In the genomic region with DNA sequence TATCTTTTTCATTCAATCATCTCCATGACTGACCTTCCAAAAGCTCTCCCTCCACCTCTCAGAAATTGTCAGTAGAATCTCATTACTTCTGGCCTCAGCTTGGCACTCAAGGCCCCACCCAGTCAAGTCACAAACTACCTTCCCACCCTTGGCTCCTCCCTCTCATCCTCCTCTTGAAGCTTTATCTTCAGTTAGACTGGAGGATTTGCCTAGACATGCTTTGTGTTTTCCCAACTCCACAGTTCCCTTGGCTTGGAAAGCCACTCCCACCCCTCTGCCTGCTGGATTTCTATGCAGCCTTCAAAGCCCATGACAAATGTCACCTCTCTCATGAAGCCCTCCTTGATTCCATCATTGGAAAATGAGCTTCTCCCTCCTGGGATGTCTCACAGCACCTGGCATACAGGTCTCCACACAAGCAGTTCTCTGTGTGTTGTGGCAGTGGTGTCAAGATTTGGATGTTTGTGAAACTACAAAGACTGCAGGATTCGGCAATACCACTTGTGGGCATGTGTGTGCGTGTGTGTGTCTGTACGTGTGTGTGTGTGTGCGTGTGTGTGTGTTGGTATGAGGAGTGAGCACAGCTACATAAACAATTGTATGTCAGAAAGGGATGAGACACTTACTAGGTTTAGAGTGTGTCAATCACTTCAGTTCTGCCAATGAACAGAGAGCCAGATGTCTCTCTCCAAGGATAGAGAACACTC, we compare ENCODE assay signal across 15 cellular contexts. TPM values are rescaled to one million over a fixed set of nuclear protein-coding genes. Genes with fewer than 3 reads are reported as not detected.
DNase-seq lines count a peak whose midpoint lies in the region; ATAC-seq and TF ChIP-seq lines count a peak whose summit lies in the region.
"Had no signal": no experiment of that assay in that cellular context is flagged by ENCODE, and none has a peak within 500 bp of the region (broad histone marks: within the 10 kb centered on the region; RNA-seq: fewer than 3 reads in every experiment).

No MANE protein-coding gene starts in this region.

- no peak for TF ChIP-seq CTCF in activated CD8-positive, alpha-beta T cell treated with anti-CD3 and anti-CD28 coated beads for 36 hours (IDR thresholded peaks at IDR 0.05)

- no peaks in the 10 kb centered on the region for H3K4me1 Mint-ChIP-seq in activated CD8-positive, alpha-beta T cell treated with anti-CD3 and anti-CD28 coated beads for 36 hours (ENCODE audit: low read depth)

- H3K36me3 Mint-ChIP-seq in activated CD8-positive, alpha-beta T cell treated with anti-CD3 and anti-CD28 coated beads for 36 hours (ENCODE audit: low read depth) = no peaks in the 10 kb centered on the region
- H3K36me3 Mint-ChIP-seq: activated naive CD8-positive, alpha-beta T cell treated with anti-CD3 and anti-CD28 coated beads, Interleukin-2, amount 10 ng/mL, durations not matched to agents 7 days and 5 days had no signal

- CTCF ChIA-PET in activated CD8-positive, alpha-beta T cell treated with anti-CD3 and anti-CD28 coated beads for 36 hours (lab: Charles Lee) = interaction anchor here (0.6 to 1.8 kb wide), 2 partner anchors 12 to 354 kb away, joined by 3 to 6 read pairs; no protein-coding TSS in a partner anchor

- in situ Hi-C loops in Caki2 (cut with HindIII; ENCODE audit: low pct_unique_long_range_greater_than_20kb, low sequenced_read_pairs) = no loop called here

- DNase-seq in Caki2 (ENCODE audit: low read depth) (peak; percentile 56), HT1080 (ENCODE audit: low read depth) (peak; percentile 71), left kidney (ENCODE audit: low read depth, low spot score) (peak; percentile 14), left lobe of liver (ENCODE audit: low spot score) (no peak)
- DNase-seq in activated CD8-positive, alpha-beta T cell treated with anti-CD3 and anti-CD28 coated beads for 36 hours = peak; percentile 16
- DNase-seq in stimulated activated CD4-positive, alpha-beta T cell treated with anti-CD3 and anti-CD28 coated beads, Interleukin-2, amount 100 ng/mL, for 24 hours = no peak
- DNase-seq: activated CD4-positive, alpha-beta T cell treated with anti-CD3 and anti-CD28 coated beads, Interleukin-2, amount 50 U/mL, for 48 hours; activated naive CD8-positive, alpha-beta T cell treated with anti-CD3 and anti-CD28 coated beads, Interleukin-2, amount 10 ng/mL, durations not matched to agents 7 days and 5 days; dermis blood vessel endothelial cell; glutamatergic neuron; NCI-H774; stimulated activated CD4-positive, alpha-beta T cell treated with anti-CD3 and anti-CD28 coated beads, Interleukin-4, amount 100 ng/mL, for 4 hours; SW 1271 had no signal

- H3K27ac Mint-ChIP-seq in activated CD8-positive, alpha-beta T cell treated with anti-CD3 and anti-CD28 coated beads for 36 hours = no peak overlapping the region
- H3K27ac Mint-ChIP-seq: activated naive CD8-positive, alpha-beta T cell treated with anti-CD3 and anti-CD28 coated beads, Interleukin-2, amount 10 ng/mL, durations not matched to agents 7 days and 5 days had no signal

- H3K9me3 Mint-ChIP-seq in activated CD8-positive, alpha-beta T cell treated with anti-CD3 and anti-CD28 coated beads for 36 hours = no peaks in the 10 kb centered on the region
- H3K9me3 Mint-ChIP-seq: activated naive CD8-positive, alpha-beta T cell treated with anti-CD3 and anti-CD28 coated beads, Interleukin-2, amount 10 ng/mL, durations not matched to agents 7 days and 5 days had no signal

- H3K27me3 Mint-ChIP-seq in activated CD8-positive, alpha-beta T cell treated with anti-CD3 and anti-CD28 coated beads for 36 hours = peaks cover 5% of the 10 kb centered on the region

- no peak overlapping the region for H3K4me3 Mint-ChIP-seq in activated CD8-positive, alpha-beta T cell treated with anti-CD3 and anti-CD28 coated beads for 36 hours
- H3K4me3 Mint-ChIP-seq: activated naive CD8-positive, alpha-beta T cell treated with anti-CD3 and anti-CD28 coated beads, Interleukin-2, amount 10 ng/mL, durations not matched to agents 7 days and 5 days had no signal

- POLR2A ChIA-PET in activated CD8-positive, alpha-beta T cell treated with anti-CD3 and anti-CD28 coated beads for 36 hours (lab: Charles Lee) = interaction anchor here (0.5 kb wide), 1 partner anchor 23 kb away, joined by 3 read pairs; no protein-coding TSS in a partner anchor

- intact Hi-C loops in activated CD8-positive, alpha-beta T cell treated with anti-CD3 and anti-CD28 coated beads for 36 hours (cut with micrococcal nuclease) = no loop called here

- no peak for ATAC-seq in activated CD8-positive, alpha-beta T cell treated with anti-CD3 and anti-CD28 coated beads for 36 hours
- ATAC-seq in HG02852 (IDR thresholded peaks at IDR 0.05; ENCODE audit: unreplicated experiment) (no peak), GM18858 (IDR thresholded peaks at IDR 0.05; ENCODE audit: unreplicated experiment) (no peak), left lobe of liver (no peak)

RNA-seq across cellular contexts. Expression of gene VPS8, which starts 45.3 kb away (rescaled TPM):
- total RNA-seq in Caki2 (2014; rRNA removed; shearing (Covaris generic); ENCODE audit: low replicate concordance) = 44.0 and 62.8 TPM in 2 replicates
- 23.5 and 28.1 TPM in 2 replicates for total RNA-seq in HT1080 (2014; rRNA removed; shearing (Covaris generic))
- 15.7 and 20.3 TPM in 2 replicates for polyA plus RNA-seq in HT1080 (2015; cell fraction: cytosol; rRNA removed)
- 57.7 and 61.2 TPM in 2 replicates for polyA plus RNA-seq in HT1080 (2015; cell fraction: nucleus; rRNA removed)
- total RNA-seq in activated CD8-positive, alpha-beta T cell treated with anti-CD3 and anti-CD28 coated beads for 36 hours = 10 to 100 TPM; 30.2 to 33.3 TPM
- 16.4 TPM for total RNA-seq in left lobe of liver

RNA-seq across cellular contexts. Expression of gene MAGEF1, which starts 54.8 kb away (rescaled TPM):
- total RNA-seq in Caki2 (2014; rRNA removed; shearing (Covaris generic); ENCODE audit: low replicate concordance) = 25.2 and 36.9 TPM in 2 replicates
- total RNA-seq in HT1080 (2014; rRNA removed; shearing (Covaris generic)) = 56.1 and 76.3 TPM in 2 replicates
- 69.7 and 73.6 TPM in 2 replicates for polyA plus RNA-seq in HT1080 (2015; cell fraction: cytosol; rRNA removed)
- polyA plus RNA-seq in HT1080 (2015; cell fraction: nucleus; rRNA removed) = 42.4 and 45.3 TPM in 2 replicates
- total RNA-seq in activated CD8-positive, alpha-beta T cell treated with anti-CD3 and anti-CD28 coated beads for 36 hours = 10 to 100 TPM; 19.2 to 19.3 TPM
- total RNA-seq in left lobe of liver = 12.0 TPM

Comparison
In these comparisons a context has a peak if more than half of its experiments do, and no peak if none do; other contexts are left out.
1. DNase-seq: peak in Caki2 (single experiment), HT1080 (single experiment), activated CD8-positive, alpha-beta T cell treated with anti-CD3 and anti-CD28 coated beads for 36 hours (single experiment) and left kidney (single experiment); none in stimulated activated CD4-positive, alpha-beta T cell treated with anti-CD3 and anti-CD28 coated beads, Interleukin-2, amount 100 ng/mL, for 24 hours (0 of 2) and left lobe of liver (single experiment).